Comparison of ENCODE assay signal across 1 cellular context in the genomic region with DNA sequence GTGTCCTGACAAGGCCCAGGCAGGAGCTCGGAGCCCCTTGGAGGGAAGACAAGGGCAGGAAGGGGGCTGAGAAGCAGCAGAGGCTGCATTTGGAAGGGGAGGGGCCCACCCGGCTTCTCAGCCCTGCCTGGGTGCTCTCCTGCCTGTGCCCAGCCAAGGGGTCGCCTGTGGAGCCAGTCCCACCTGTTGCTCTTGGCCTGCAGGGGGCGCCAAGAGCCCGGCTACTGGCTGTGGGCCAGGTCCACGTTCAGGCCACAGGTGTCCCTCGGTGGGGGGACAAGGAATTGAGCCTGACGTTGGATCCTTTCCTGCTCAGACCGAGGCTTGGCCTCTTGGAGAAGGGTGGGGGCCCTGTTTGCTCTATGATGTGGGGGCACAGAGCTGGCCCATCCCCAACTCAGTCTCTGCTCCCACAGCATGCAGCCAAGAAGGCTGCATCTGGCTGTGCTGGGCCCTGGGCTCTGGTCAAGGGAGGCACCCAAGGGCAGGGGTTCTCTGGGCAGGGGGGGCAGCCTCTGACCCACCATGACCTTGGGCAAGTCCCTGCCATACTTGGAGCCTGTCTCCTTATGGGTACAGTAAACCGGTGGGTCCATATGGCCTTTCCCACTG.
TF ChIP-seq lines count a peak whose summit lies in the region.

No MANE protein-coding gene starts in this region.

TF ChIP-seq in K562, 482 proteins besides CTCF, POLR2A, EP300 and RAD21 (continued from another document and continues in another):
- TF ChIP-seq, protein P1, sequence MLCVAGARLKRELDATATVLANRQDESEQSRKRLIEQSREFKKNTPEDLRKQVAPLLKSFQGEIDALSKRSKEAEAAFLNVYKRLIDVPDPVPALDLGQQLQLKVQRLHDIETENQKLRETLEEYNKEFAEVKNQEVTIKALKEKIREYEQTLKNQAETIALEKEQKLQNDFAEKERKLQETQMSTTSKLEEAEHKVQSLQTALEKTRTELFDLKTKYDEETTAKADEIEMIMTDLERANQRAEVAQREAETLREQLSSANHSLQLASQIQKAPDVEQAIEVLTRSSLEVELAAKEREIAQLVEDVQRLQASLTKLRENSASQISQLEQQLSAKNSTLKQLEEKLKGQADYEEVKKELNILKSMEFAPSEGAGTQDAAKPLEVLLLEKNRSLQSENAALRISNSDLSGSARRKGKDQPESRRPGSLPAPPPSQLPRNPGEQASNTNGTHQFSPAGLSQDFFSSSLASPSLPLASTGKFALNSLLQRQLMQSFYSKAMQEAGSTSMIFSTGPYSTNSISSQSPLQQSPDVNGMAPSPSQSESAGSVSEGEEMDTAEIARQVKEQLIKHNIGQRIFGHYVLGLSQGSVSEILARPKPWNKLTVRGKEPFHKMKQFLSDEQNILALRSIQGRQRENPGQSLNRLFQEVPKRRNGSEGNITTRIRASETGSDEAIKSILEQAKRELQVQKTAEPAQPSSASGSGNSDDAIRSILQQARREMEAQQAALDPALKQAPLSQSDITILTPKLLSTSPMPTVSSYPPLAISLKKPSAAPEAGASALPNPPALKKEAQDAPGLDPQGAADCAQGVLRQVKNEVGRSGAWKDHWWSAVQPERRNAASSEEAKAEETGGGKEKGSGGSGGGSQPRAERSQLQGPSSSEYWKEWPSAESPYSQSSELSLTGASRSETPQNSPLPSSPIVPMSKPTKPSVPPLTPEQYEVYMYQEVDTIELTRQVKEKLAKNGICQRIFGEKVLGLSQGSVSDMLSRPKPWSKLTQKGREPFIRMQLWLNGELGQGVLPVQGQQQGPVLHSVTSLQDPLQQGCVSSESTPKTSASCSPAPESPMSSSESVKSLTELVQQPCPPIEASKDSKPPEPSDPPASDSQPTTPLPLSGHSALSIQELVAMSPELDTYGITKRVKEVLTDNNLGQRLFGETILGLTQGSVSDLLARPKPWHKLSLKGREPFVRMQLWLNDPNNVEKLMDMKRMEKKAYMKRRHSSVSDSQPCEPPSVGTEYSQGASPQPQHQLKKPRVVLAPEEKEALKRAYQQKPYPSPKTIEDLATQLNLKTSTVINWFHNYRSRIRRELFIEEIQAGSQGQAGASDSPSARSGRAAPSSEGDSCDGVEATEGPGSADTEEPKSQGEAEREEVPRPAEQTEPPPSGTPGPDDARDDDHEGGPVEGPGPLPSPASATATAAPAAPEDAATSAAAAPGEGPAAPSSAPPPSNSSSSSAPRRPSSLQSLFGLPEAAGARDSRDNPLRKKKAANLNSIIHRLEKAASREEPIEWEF (CRISPR knock-in tag; IDR thresholded peaks at IDR 0.05) = no peak
- TF ChIP-seq SRSF9 (IDR thresholded peaks at IDR 0.05; ENCODE audit: borderline replicate concordance, low read depth, low read length) (no peak), CREB5 (CRISPR knock-in tag; IDR thresholded peaks at IDR 0.05) (no peak), PTRF (tag; IDR thresholded peaks at IDR 0.05) (no peak), ZNF551 (CRISPR knock-in tag; IDR thresholded peaks at IDR 0.05) (no peak), ZBTB9 (CRISPR knock-in tag; IDR thresholded peaks at IDR 0.05) (0 out of 2 replicates have a peak, but pooled peaks have one; percentile 33), ZKSCAN3 (CRISPR knock-in tag; IDR thresholded peaks at IDR 0.05) (no peak), CBX8 (IDR thresholded peaks at IDR 0.05; ENCODE audit: borderline replicate concordance, extremely low read depth, low read depth, low read length, poor library complexity, severe bottlenecking) (no peak), ZNF589 (CRISPR knock-in tag; IDR thresholded peaks at IDR 0.05; ENCODE audit: low read depth) (no peak), PHF8 (IDR thresholded peaks at IDR 0.05; ENCODE audit: borderline replicate concordance, low read length) (no peak), ZNF780A (CRISPR knock-in tag; IDR thresholded peaks at IDR 0.05) (no peak), SMC3 (conservative IDR thresholded peaks at IDR 0.05; ENCODE audit: insufficient read depth, low read depth, low read length) (peak; percentile 98), CTBP1 (IDR thresholded peaks at IDR 0.05; ENCODE audit: borderline replicate concordance) (peak; percentile 50; the same call in 1 of the 2 replicates), LCOR (CRISPR knock-in tag; IDR thresholded peaks at IDR 0.05) (no peak), MYC (IDR thresholded peaks at IDR 0.05; ENCODE audit: low read depth, low read length) (no peak), MYC (CRISPR knock-in tag; IDR thresholded peaks at IDR 0.05; ENCODE audit: borderline replicate concordance, low read depth) (no peak), HOMEZ (CRISPR knock-in tag; IDR thresholded peaks at IDR 0.05) (no peak), CTCFL (IDR thresholded peaks at IDR 0.05; ENCODE audit: borderline replicate concordance, insufficient read depth, low read depth, low read length, poor library complexity, severe bottlenecking) (peak; percentile 83), PRMT5 (CRISPR knock-in tag; IDR thresholded peaks at IDR 0.05) (no peak), XRCC5 (IDR thresholded peaks at IDR 0.05; ENCODE audit: low read depth, low read length) (peak; percentile 72; the same call in 1 of the 2 replicates), STAT6 (CRISPR knock-in tag; IDR thresholded peaks at IDR 0.05) (no peak), CC2D1A (IDR thresholded peaks at IDR 0.05) (peak; percentile 72; the same call in 1 of the 2 replicates), JUND (IDR thresholded peaks at IDR 0.05; ENCODE audit: borderline replicate concordance, low read depth, low read length) (0 out of 2 replicates have a peak, but pooled peaks have one; percentile 37), JUND (tag; IDR thresholded peaks at IDR 0.05; ENCODE audit: borderline replicate concordance, low read depth, low read length) (no peak), ZNF24 (IDR thresholded peaks at IDR 0.05) (no peak), HMGN3 (IDR thresholded peaks at IDR 0.05; ENCODE audit: borderline replicate concordance, extremely low read depth, insufficient read length, low read depth, low read length) (peak; percentile 33), SRSF3 (IDR thresholded peaks at IDR 0.05; ENCODE audit: insufficient read depth, low read length) (no peak), MTF1 (CRISPR knock-in tag; IDR thresholded peaks at IDR 0.05; ENCODE audit: borderline replicate concordance) (no peak), NFIC (IDR thresholded peaks at IDR 0.05) (peak; percentile 96), DMBX1 (CRISPR knock-in tag; IDR thresholded peaks at IDR 0.05; ENCODE audit: borderline replicate concordance) (no peak), EZH2 (IDR thresholded peaks at IDR 0.05; ENCODE audit: borderline replicate concordance, low read depth, low read length) (no peak), ZBTB49 (CRISPR knock-in tag; IDR thresholded peaks at IDR 0.05; ENCODE audit: borderline replicate concordance) (no peak), ERF (CRISPR knock-in tag; IDR thresholded peaks at IDR 0.05) (no peak)
- TF ChIP-seq, protein P2, sequence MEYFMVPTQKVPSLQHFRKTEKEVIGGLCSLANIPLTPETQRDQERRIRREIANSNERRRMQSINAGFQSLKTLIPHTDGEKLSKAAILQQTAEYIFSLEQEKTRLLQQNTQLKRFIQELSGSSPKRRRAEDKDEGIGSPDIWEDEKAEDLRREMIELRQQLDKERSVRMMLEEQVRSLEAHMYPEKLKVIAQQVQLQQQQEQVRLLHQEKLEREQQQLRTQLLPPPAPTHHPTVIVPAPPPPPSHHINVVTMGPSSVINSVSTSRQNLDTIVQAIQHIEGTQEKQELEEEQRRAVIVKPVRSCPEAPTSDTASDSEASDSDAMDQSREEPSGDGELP (CRISPR knock-in tag; IDR thresholded peaks at IDR 0.05; ENCODE audit: borderline replicate concordance) = peak; percentile 52; the same call in 1 of the 2 replicates
- TF ChIP-seq, protein P3, sequence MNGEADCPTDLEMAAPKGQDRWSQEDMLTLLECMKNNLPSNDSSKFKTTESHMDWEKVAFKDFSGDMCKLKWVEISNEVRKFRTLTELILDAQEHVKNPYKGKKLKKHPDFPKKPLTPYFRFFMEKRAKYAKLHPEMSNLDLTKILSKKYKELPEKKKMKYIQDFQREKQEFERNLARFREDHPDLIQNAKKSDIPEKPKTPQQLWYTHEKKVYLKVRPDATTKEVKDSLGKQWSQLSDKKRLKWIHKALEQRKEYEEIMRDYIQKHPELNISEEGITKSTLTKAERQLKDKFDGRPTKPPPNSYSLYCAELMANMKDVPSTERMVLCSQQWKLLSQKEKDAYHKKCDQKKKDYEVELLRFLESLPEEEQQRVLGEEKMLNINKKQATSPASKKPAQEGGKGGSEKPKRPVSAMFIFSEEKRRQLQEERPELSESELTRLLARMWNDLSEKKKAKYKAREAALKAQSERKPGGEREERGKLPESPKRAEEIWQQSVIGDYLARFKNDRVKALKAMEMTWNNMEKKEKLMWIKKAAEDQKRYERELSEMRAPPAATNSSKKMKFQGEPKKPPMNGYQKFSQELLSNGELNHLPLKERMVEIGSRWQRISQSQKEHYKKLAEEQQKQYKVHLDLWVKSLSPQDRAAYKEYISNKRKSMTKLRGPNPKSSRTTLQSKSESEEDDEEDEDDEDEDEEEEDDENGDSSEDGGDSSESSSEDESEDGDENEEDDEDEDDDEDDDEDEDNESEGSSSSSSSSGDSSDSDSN (IDR thresholded peaks at IDR 0.05; ENCODE audit: borderline replicate concordance in 1 of 2, low read depth in 2 of 2, low read length in 2 of 2) = no peak
